In genomic region chr7:43879477-43879876, GRCh38 we compare ENCODE assay signal across 16 cellular contexts. TPM values are rescaled to one million over a fixed set of nuclear protein-coding genes. Genes with fewer than 3 reads are reported as not detected.
DNase-seq lines count a peak whose midpoint lies in the region; FAIRE-seq and TF ChIP-seq lines count a peak whose summit lies in the region.
"Had no signal": no experiment of that assay in that cellular context is flagged by ENCODE, and none has a peak within 500 bp of the region (broad histone marks: within the 10 kb centered on the region; RNA-seq: fewer than 3 reads in every experiment).

No MANE protein-coding gene starts in this region.

- H3K36me3 ChIP-seq in brain microvascular endothelial cell (replicated peaks), result peaks cover 30% of the 10 kb centered on the region
- peaks cover 44 to 59% of the 10 kb centered on the region in 2 experiments for H3K36me3 ChIP-seq in keratinocyte (ENCODE audit: control insufficient read depth in 2 of 2, extremely low read depth in 1 of 2, insufficient read depth in 2 of 2, low read length in 2 of 2)

- H3K36me3 Mint-ChIP-seq in activated T-helper 2 cell treated with anti-CD3 and anti-CD28 coated beads, Interferon-gamma antibody, Interleukin-2, Interleukin-4, amounts not matched to agents 10 μg/mL and 5 μg/mL and 100 μg/mL, durations not matched to agents 14 hours and 24 hours and 36 hours (ENCODE audit: low read depth), result peaks cover 65% of the 10 kb centered on the region

- TF ChIP-seq CTCF in brain microvascular endothelial cell (IDR thresholded peaks at IDR 0.05; ENCODE audit: low read depth, low read length, missing control alignments) (no peak), keratinocyte (optimal IDR thresholded peaks at IDR 0.05 in 1 of 3, IDR thresholded peaks at IDR 0.05 in 1 of 3, conservative IDR thresholded peaks at IDR 0.05 in 1 of 3; ENCODE audit: extremely low read depth in 1 of 3, insufficient read depth in 2 of 3, low read length in 3 of 3) (no peak)

- H3K9ac ChIP-seq in keratinocyte (ENCODE audit: control insufficient read depth, extremely low read depth, insufficient read depth, low read length), result no peak overlapping the region
- H3K9ac ChIP-seq: BLaER1 had no signal

- H3K4me1 ChIP-seq in keratinocyte (ENCODE audit: control insufficient read depth, extremely low read depth, insufficient read depth, low read length), result no peaks in the 10 kb centered on the region
- H3K4me1 ChIP-seq: Peyer's patch had no signal

- H3K9me3 ChIP-seq in keratinocyte (ENCODE audit: control insufficient read depth, low read depth, low read length), result no peaks in the 10 kb centered on the region
- H3K9me3 ChIP-seq: BLaER1, esophagus squamous epithelium, Peyer's patch had no signal

- H3K9me1 ChIP-seq in keratinocyte (ENCODE audit: control insufficient read depth, extremely low read depth, insufficient read depth, low read length), result no peaks in the 10 kb centered on the region

- H3K27me3 Mint-ChIP-seq in activated T-helper 2 cell treated with anti-CD3 and anti-CD28 coated beads, Interferon-gamma antibody, Interleukin-2, Interleukin-4, amounts not matched to agents 10 μg/mL and 5 μg/mL and 100 μg/mL, durations not matched to agents 14 hours and 24 hours and 36 hours (ENCODE audit: low read depth), result no peaks in the 10 kb centered on the region
- H3K27me3 Mint-ChIP-seq: naive thymus-derived CD4-positive, alpha-beta T cell had no signal

- no peaks in the 10 kb centered on the region for H4K20me1 ChIP-seq in keratinocyte (ENCODE audit: control insufficient read depth, extremely low read depth, insufficient read depth, low read length)

- H3K27ac ChIP-seq in brain microvascular endothelial cell (peak overlapping the region; percentile 62), keratinocyte (ENCODE audit: control insufficient read depth, insufficient read depth, low read length) (peak overlapping the region; percentile 33)
- H3K27ac ChIP-seq: BLaER1, HL-60, Peyer's patch had no signal

- intact Hi-C loops in activated T-helper 2 cell treated with anti-CD3 and anti-CD28 coated beads, Interferon-gamma antibody, Interleukin-2, Interleukin-4, amounts not matched to agents 10 μg/mL and 5 μg/mL and 100 μg/mL, durations not matched to agents 14 hours and 24 hours and 36 hours (cut with micrococcal nuclease), result no loop called here

- H3K4me2 ChIP-seq in keratinocyte (ENCODE audit: control insufficient read depth, extremely low read depth, insufficient read depth, low read depth, low read length), result no peak overlapping the region

- no peak for FAIRE-seq in H54 (lab: Jason Lieb, UNC)
- FAIRE-seq in keratinocyte (lab: Jason Lieb, UNC), result no peak
- FAIRE-seq: kidney, small intestine had no signal

- no peaks in the 10 kb centered on the region for H3K4me1 Mint-ChIP-seq in activated T-helper 2 cell treated with anti-CD3 and anti-CD28 coated beads, Interferon-gamma antibody, Interleukin-2, Interleukin-4, amounts not matched to agents 10 μg/mL and 5 μg/mL and 100 μg/mL, durations not matched to agents 14 hours and 24 hours and 36 hours (ENCODE audit: low read depth)

- DNase-seq in A172 (ENCODE audit: low spot score), result peak; percentile 71
- DNase-seq in H54 (ENCODE audit: insufficient read length, low spot score), result peak; percentile 48
- DNase-seq in brain microvascular endothelial cell, result peak; percentile 81
- no peak for DNase-seq in keratinocyte (ENCODE audit: low read depth, low spot score)
- DNase-seq in NCI-H2171 treated with DMSO at 0.1 percent for 48 hours (lab: John Stamatoyannopoulos, UW), result no peak
- no peak for DNase-seq in midbrain (lab: John Stamatoyannopoulos, UW)
- no peak for DNase-seq in activated T-helper 2 cell treated with anti-CD3 and anti-CD28 coated beads, Interferon-gamma antibody, Interleukin-2, Interleukin-4, amounts not matched to agents 10 μg/mL and 5 μg/mL and 100 μg/mL, durations not matched to agents 14 hours and 24 hours and 36 hours (ENCODE audit: low spot score)
- no peak for DNase-seq in NOMO-1 treated with DMSO at 0.1 percent for 48 hours (lab: John Stamatoyannopoulos, UW; ENCODE audit: unreplicated experiment)
- DNase-seq: amygdala; esophagus squamous epithelium; kidney; naive thymus-derived CD4-positive, alpha-beta T cell; Peyer's patch; small intestine had no signal

- H3K27me3 ChIP-seq in brain microvascular endothelial cell (replicated peaks) (no peaks in the 10 kb centered on the region), keratinocyte (ENCODE audit: control insufficient read depth, extremely low read depth, insufficient read depth, low read length) (no peaks in the 10 kb centered on the region)
- H3K27me3 ChIP-seq: esophagus squamous epithelium, Peyer's patch had no signal

- no peak overlapping the region for H3K4me3 ChIP-seq in brain microvascular endothelial cell (ENCODE audit: low read depth, low read length)
- no peak overlapping the region for H3K4me3 ChIP-seq in keratinocyte (ENCODE audit: control insufficient read depth in 2 of 3, extremely low read depth in 1 of 3, insufficient read depth in 2 of 3, low read depth in 1 of 3, low read length in 3 of 3)
- H3K4me3 ChIP-seq: BLaER1, esophagus squamous epithelium, Peyer's patch had no signal

- H3K79me2 ChIP-seq in keratinocyte (ENCODE audit: control insufficient read depth, insufficient read depth, low read length), result no peaks in the 10 kb centered on the region

- no peak overlapping the region for H3K27ac Mint-ChIP-seq in activated T-helper 2 cell treated with anti-CD3 and anti-CD28 coated beads, Interferon-gamma antibody, Interleukin-2, Interleukin-4, amounts not matched to agents 10 μg/mL and 5 μg/mL and 100 μg/mL, durations not matched to agents 14 hours and 24 hours and 36 hours

- no peak overlapping the region for H2AFZ ChIP-seq in keratinocyte (ENCODE audit: control insufficient read depth, low read length)

- H3K9me3 Mint-ChIP-seq in activated T-helper 2 cell treated with anti-CD3 and anti-CD28 coated beads, Interferon-gamma antibody, Interleukin-2, Interleukin-4, amounts not matched to agents 10 μg/mL and 5 μg/mL and 100 μg/mL, durations not matched to agents 14 hours and 24 hours and 36 hours, result no peaks in the 10 kb centered on the region
- H3K9me3 Mint-ChIP-seq: naive thymus-derived CD4-positive, alpha-beta T cell had no signal

- H3K4me3 Mint-ChIP-seq in activated T-helper 2 cell treated with anti-CD3 and anti-CD28 coated beads, Interferon-gamma antibody, Interleukin-2, Interleukin-4, amounts not matched to agents 10 μg/mL and 5 μg/mL and 100 μg/mL, durations not matched to agents 14 hours and 24 hours and 36 hours (ENCODE audit: low read depth), result no peak overlapping the region
- H3K4me3 Mint-ChIP-seq: naive thymus-derived CD4-positive, alpha-beta T cell had no signal

- dilution Hi-C loops in keratinocyte (cut with MboI; ENCODE audit: extremely low pct_ligation_motif_present, low sequenced_read_pairs), result no loop called here

- in situ Hi-C loops in brain microvascular endothelial cell (cut with HindIII; ENCODE audit: low pct_ligation_motif_present, low sequenced_read_pairs), result no loop called here

- TF ChIP-seq POLR2A in H54 (IDR thresholded peaks at IDR 0.05; ENCODE audit: low read depth, low read length), result no peak

RNA-seq across cellular contexts. Expression of gene MRPS24, which starts 10.2 kb away (rescaled TPM):
- 230 and 294 TPM in 2 replicates for total RNA-seq in A172 (2014; rRNA removed; shearing (Covaris generic))
- 94.8 to 113 TPM (median 104 TPM) in 3 replicates for polyA plus RNA-seq in keratinocyte
- 13.2 TPM for polyA plus RNA-seq in keratinocyte (2011; ENCODE audit: low read depth)
- 104 and 130 TPM in 2 replicates for polyA plus RNA-seq in keratinocyte (2011; cell fraction: cytosol; rRNA removed)
- 43.7 and 45.5 TPM in 2 replicates for polyA plus RNA-seq in keratinocyte (2011; cell fraction: nucleus; rRNA removed)
- polyA plus RNA-seq in keratinocyte (2012; ENCODE audit: low replicate concordance), result 131 and 155 TPM in 2 replicates
- polyA minus RNA-seq in keratinocyte, result 41.1 to 74.9 TPM (median 48.0 TPM) in 3 replicates
- polyA minus RNA-seq in keratinocyte (2011; cell fraction: cytosol; rRNA and poly(A)+ RNA removed), result 110 TPM
- 10.4 and 12.5 TPM in 2 replicates for polyA minus RNA-seq in keratinocyte (2011; cell fraction: nucleus; rRNA and poly(A)+ RNA removed)
- 106 and 108 TPM in 2 replicates for total RNA-seq in activated T-helper 2 cell treated with anti-CD3 and anti-CD28 coated beads, Interferon-gamma antibody, Interleukin-2, Interleukin-4, amounts not matched to agents 10 μg/mL and 5 μg/mL and 100 μg/mL, durations not matched to agents 14 hours and 24 hours and 36 hours

RNA-seq across cellular contexts. Expression of gene URGCP, which starts 26.9 kb away (rescaled TPM):
- total RNA-seq in A172 (2014; rRNA removed; shearing (Covaris generic)), result 37.8 and 41.8 TPM in 2 replicates
- 24.8 to 29.7 TPM (median 27.6 TPM) in 3 replicates for polyA plus RNA-seq in keratinocyte
- 13.4 TPM for polyA plus RNA-seq in keratinocyte (2011; ENCODE audit: low read depth)
- 19.5 and 25.3 TPM in 2 replicates for polyA plus RNA-seq in keratinocyte (2011; cell fraction: cytosol; rRNA removed)
- 55.0 and 67.8 TPM in 2 replicates for polyA plus RNA-seq in keratinocyte (2011; cell fraction: nucleus; rRNA removed)
- polyA plus RNA-seq in keratinocyte (2012; ENCODE audit: low replicate concordance), result 17.1 and 20.1 TPM in 2 replicates
- polyA minus RNA-seq in keratinocyte, result 30.4 to 41.6 TPM (median 33.8 TPM) in 3 replicates
- polyA minus RNA-seq in keratinocyte (2011; cell fraction: cytosol; rRNA and poly(A)+ RNA removed), result 19.8 TPM
- polyA minus RNA-seq in keratinocyte (2011; cell fraction: nucleus; rRNA and poly(A)+ RNA removed), result 29.8 and 53.0 TPM in 2 replicates
- 23.7 and 27.6 TPM in 2 replicates for total RNA-seq in activated T-helper 2 cell treated with anti-CD3 and anti-CD28 coated beads, Interferon-gamma antibody, Interleukin-2, Interleukin-4, amounts not matched to agents 10 μg/mL and 5 μg/mL and 100 μg/mL, durations not matched to agents 14 hours and 24 hours and 36 hours

RNA-seq across cellular contexts. Expression of gene UBE2D4, which starts 46.8 kb away (rescaled TPM):
- total RNA-seq in A172 (2014; rRNA removed; shearing (Covaris generic)), result 14.3 and 23.9 TPM in 2 replicates
- polyA plus RNA-seq in keratinocyte, result 7.9 to 11.0 TPM (median 8.1 TPM) in 3 replicates
- 1.8 TPM for polyA plus RNA-seq in keratinocyte (2011; ENCODE audit: low read depth)
- polyA plus RNA-seq in keratinocyte (2011; cell fraction: cytosol; rRNA removed), result 7.7 and 8.7 TPM in 2 replicates
- polyA plus RNA-seq in keratinocyte (2011; cell fraction: nucleus; rRNA removed), result 2.8 and 2.9 TPM in 2 replicates
- 6.5 and 7.1 TPM in 2 replicates for polyA plus RNA-seq in keratinocyte (2012; ENCODE audit: low replicate concordance)
- polyA minus RNA-seq in keratinocyte, result 14.9 to 19.4 TPM (median 16.3 TPM) in 3 replicates
- polyA minus RNA-seq in keratinocyte (2011; cell fraction: cytosol; rRNA and poly(A)+ RNA removed), result 5.8 TPM
- polyA minus RNA-seq in keratinocyte (2011; cell fraction: nucleus; rRNA and poly(A)+ RNA removed), result 1.5 and 1.7 TPM in 2 replicates
- total RNA-seq in activated T-helper 2 cell treated with anti-CD3 and anti-CD28 coated beads, Interferon-gamma antibody, Interleukin-2, Interleukin-4, amounts not matched to agents 10 μg/mL and 5 μg/mL and 100 μg/mL, durations not matched to agents 14 hours and 24 hours and 36 hours, result 10.5 and 12.6 TPM in 2 replicates

Comparison
In these comparisons a context has a peak if more than half of its experiments do, and no peak if none do; other contexts are left out.
1. DNase-seq: peak in A172 (single experiment), H54 (single experiment) and brain microvascular endothelial cell (single experiment); none in keratinocyte (single experiment), NCI-H2171 treated with DMSO at 0.1 percent for 48 hours (single experiment), midbrain (single experiment), activated T-helper 2 cell treated with anti-CD3 and anti-CD28 coated beads, Interferon-gamma antibody, Interleukin-2, Interleukin-4, amounts not matched to agents 10 μg/mL and 5 μg/mL and 100 μg/mL, durations not matched to agents 14 hours and 24 hours and 36 hours (single experiment) and NOMO-1 treated with DMSO at 0.1 percent for 48 hours (single experiment).